ENCODE assay signal across 29 cellular contexts in genomic region chr10:73842349-73842748, GRCh38.
"Had no signal": no experiment of that assay in that cellular context is flagged by ENCODE, and none has a peak within 500 bp of the region (broad histone marks: within the 10 kb centered on the region; RNA-seq: fewer than 3 reads in every experiment).

No MANE protein-coding gene starts in this region.

- H3K4me1 ChIP-seq: left ventricle myocardium inferior, parathyroid adenoma, prostate gland, upper lobe of right lung, vagina had no signal

- H3K4me3 Mint-ChIP-seq: naive B cell; nephron progenitor cell; stimulated activated memory B cell treated with anti-CD40 and anti-IgM and Interleukin-4, amounts not matched to agents 10 μg/mL and 1 μg/mL and 100 μg/mL, for 72 hours; stimulated activated naive CD8-positive, alpha-beta T cell treated with anti-CD3 and anti-CD28 coated beads, Interleukin-15, Interleukin-2, amounts not matched to agents 100 ng/mL and 50 ng/mL, for 24 hours had no signal

- H3K27me3 Mint-ChIP-seq: naive B cell; stimulated activated memory B cell treated with anti-CD40 and anti-IgM and Interleukin-4, amounts not matched to agents 10 μg/mL and 1 μg/mL and 100 μg/mL, for 72 hours; stimulated activated naive CD8-positive, alpha-beta T cell treated with anti-CD3 and anti-CD28 coated beads, Interleukin-15, Interleukin-2, amounts not matched to agents 100 ng/mL and 50 ng/mL, for 24 hours had no signal

- H3K9me3 ChIP-seq: esophagus muscularis mucosa, gastroesophageal sphincter, left ventricle myocardium inferior, prostate gland, spleen, tibial artery, upper lobe of right lung, vagina had no signal

- H3K4me1 Mint-ChIP-seq: stimulated activated memory B cell treated with anti-CD40 and anti-IgM and Interleukin-4, amounts not matched to agents 10 μg/mL and 1 μg/mL and 100 μg/mL, for 72 hours had no signal

- ATAC-seq: gastroesophageal sphincter; sciatic nerve; stimulated activated memory B cell treated with anti-CD40 and anti-IgM and Interleukin-4, amounts not matched to agents 10 μg/mL and 1 μg/mL and 100 μg/mL, for 72 hours; upper lobe of right lung had no signal

- H3K4me3 ChIP-seq: dorsolateral prefrontal cortex, esophagus muscularis mucosa, gastroesophageal sphincter, left ventricle myocardium inferior, lung, prostate gland, spleen, tibial artery, upper lobe of right lung, vagina had no signal

- H3K27ac Mint-ChIP-seq: nephron progenitor cell; stimulated activated memory B cell treated with anti-CD40 and anti-IgM and Interleukin-4, amounts not matched to agents 10 μg/mL and 1 μg/mL and 100 μg/mL, for 72 hours; stimulated activated naive CD8-positive, alpha-beta T cell treated with anti-CD3 and anti-CD28 coated beads, Interleukin-15, Interleukin-2, amounts not matched to agents 100 ng/mL and 50 ng/mL, for 24 hours had no signal

- H2AFZ ChIP-seq: parathyroid adenoma had no signal

- H3K27ac ChIP-seq: epithelial cell of prostate, left ventricle myocardium inferior, parathyroid adenoma, prostate gland, tibial artery, upper lobe of right lung, vagina had no signal

- H3K9me3 Mint-ChIP-seq: naive B cell; nephron progenitor cell; stimulated activated memory B cell treated with anti-CD40 and anti-IgM and Interleukin-4, amounts not matched to agents 10 μg/mL and 1 μg/mL and 100 μg/mL, for 72 hours; stimulated activated naive CD8-positive, alpha-beta T cell treated with anti-CD3 and anti-CD28 coated beads, Interleukin-15, Interleukin-2, amounts not matched to agents 100 ng/mL and 50 ng/mL, for 24 hours had no signal

- H3K9ac ChIP-seq: parathyroid adenoma had no signal

- DNase-seq: cortex of kidney; dorsolateral prefrontal cortex; effector CD8-positive, alpha-beta T cell; foreskin fibroblast; glutamatergic neuron; islet precursor cell; left ventricle myocardium inferior; mesendoderm; naive B cell; nephron progenitor cell; nucleus accumbens; retina; spleen; stimulated activated CD4-positive, alpha-beta T cell treated with anti-CD3 and anti-CD28 coated beads, Interleukin-15, amount 100 ng/mL, for 24 hours; stimulated activated CD4-positive, alpha-beta T cell treated with anti-CD3 and anti-CD28 coated beads, Interleukin-1b, Interleukin-23, amount 100 ng/mL, for 48 hours; stimulated activated CD4-positive, alpha-beta T cell treated with anti-CD3 and anti-CD28 coated beads, Interleukin-4, amount 100 ng/mL, for 24 hours; tibial artery; upper lobe of right lung had no signal

- FAIRE-seq: endometrium had no signal

- H3K27me3 ChIP-seq: dorsolateral prefrontal cortex, esophagus muscularis mucosa, gastroesophageal sphincter, spleen, tibial artery, upper lobe of right lung, vagina had no signal
